Comparison of ENCODE assay signal across 1 cellular context in the genomic region with DNA sequence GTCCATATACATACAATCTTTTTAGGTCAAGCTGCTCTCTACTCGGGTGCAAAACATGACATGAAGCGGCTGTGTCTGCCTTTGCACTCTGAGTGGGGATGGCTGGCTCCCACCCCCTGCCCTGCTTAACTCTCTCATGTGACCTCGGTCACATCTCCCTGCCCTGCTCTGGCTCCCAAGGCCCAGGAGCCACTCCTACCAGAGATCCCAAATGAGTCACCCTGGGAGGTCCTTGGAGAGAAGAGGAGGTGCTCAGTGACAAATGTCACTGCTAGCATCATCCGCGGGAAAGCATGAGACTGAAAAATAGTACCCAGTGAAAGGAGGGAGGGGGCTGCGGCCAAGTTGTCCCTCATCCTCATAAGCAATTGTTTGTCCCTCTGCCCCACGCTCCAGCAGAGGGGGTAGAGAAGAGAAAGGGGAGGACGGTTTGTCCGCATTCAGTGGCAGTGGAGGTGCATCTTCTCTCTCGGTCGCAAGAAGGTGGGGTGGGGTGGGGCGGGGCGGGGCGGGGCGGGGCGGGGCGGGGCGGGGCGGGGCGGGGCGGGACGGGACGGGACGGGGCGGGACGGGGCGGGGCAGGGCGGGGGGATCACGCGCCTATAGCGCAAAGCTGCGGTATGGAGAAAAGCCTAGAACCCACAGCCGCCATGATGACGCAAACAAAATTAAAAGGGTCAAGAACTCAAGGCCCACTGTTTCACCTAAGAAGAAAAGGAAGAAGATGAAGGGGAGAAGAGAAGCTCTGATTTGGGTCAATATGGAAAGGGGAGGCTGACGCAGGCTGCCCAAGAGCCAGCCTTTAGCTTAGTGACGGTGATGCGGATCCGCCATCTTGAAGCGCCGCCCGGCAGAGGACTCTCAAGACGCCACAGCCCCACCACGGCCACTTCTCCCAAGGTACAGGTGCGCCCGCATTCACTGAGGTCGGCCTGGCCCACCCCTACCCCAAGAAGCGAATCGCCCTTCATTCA.
A peak's percentile ranks its signal among the peaks of the same experiment; 100 is the strongest.
TF ChIP-seq lines count a peak whose summit lies in the region.

No MANE protein-coding gene starts in this region.

TF ChIP-seq in K562, 482 proteins besides CTCF, POLR2A, EP300 and RAD21 (continued from another document and continues in another):
- TF ChIP-seq, protein P1, sequence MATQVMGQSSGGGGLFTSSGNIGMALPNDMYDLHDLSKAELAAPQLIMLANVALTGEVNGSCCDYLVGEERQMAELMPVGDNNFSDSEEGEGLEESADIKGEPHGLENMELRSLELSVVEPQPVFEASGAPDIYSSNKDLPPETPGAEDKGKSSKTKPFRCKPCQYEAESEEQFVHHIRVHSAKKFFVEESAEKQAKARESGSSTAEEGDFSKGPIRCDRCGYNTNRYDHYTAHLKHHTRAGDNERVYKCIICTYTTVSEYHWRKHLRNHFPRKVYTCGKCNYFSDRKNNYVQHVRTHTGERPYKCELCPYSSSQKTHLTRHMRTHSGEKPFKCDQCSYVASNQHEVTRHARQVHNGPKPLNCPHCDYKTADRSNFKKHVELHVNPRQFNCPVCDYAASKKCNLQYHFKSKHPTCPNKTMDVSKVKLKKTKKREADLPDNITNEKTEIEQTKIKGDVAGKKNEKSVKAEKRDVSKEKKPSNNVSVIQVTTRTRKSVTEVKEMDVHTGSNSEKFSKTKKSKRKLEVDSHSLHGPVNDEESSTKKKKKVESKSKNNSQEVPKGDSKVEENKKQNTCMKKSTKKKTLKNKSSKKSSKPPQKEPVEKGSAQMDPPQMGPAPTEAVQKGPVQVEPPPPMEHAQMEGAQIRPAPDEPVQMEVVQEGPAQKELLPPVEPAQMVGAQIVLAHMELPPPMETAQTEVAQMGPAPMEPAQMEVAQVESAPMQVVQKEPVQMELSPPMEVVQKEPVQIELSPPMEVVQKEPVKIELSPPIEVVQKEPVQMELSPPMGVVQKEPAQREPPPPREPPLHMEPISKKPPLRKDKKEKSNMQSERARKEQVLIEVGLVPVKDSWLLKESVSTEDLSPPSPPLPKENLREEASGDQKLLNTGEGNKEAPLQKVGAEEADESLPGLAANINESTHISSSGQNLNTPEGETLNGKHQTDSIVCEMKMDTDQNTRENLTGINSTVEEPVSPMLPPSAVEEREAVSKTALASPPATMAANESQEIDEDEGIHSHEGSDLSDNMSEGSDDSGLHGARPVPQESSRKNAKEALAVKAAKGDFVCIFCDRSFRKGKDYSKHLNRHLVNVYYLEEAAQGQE (CRISPR knock-in tag; IDR thresholded peaks at IDR 0.05; ENCODE audit: low read depth): 0 out of 2 replicates have a peak, but pooled peaks have one; percentile 64
- TF ChIP-seq ZNF589 (CRISPR knock-in tag; IDR thresholded peaks at IDR 0.05; ENCODE audit: low read depth): no peak
- 0 out of 2 replicates have a peak, but pooled peaks have one; percentile 51 for TF ChIP-seq ZNF561 (CRISPR knock-in tag; conservative IDR thresholded peaks at IDR 0.05)
- TF ChIP-seq, protein P2, sequence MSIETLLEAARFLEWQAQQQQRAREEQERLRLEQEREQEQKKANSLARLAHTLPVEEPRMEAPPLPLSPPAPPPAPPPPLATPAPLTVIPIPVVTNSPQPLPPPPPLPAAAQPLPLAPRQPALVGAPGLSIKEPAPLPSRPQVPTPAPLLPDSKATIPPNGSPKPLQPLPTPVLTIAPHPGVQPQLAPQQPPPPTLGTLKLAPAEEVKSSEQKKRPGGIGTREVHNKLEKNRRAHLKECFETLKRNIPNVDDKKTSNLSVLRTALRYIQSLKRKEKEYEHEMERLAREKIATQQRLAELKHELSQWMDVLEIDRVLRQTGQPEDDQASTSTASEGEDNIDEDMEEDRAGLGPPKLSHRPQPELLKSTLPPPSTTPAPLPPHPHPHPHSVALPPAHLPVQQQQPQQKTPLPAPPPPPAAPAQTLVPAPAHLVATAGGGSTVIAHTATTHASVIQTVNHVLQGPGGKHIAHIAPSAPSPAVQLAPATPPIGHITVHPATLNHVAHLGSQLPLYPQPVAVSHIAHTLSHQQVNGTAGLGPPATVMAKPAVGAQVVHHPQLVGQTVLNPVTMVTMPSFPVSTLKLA (conservative IDR thresholded peaks at IDR 0.05): peak in 1 of 2 experiments; percentile 59; a peak in 1 of 4 replicates
- no peak for TF ChIP-seq GATAD2A (IDR thresholded peaks at IDR 0.05)
- TF ChIP-seq XRCC4 (IDR thresholded peaks at IDR 0.05; ENCODE audit: extremely low read depth, insufficient read depth, insufficient read length): no peak
- no peak for TF ChIP-seq RBM22 (IDR thresholded peaks at IDR 0.05; ENCODE audit: low read depth, low read length, poor library complexity, severe bottlenecking)
- peak; percentile 59; the same call in 1 of the 2 replicates for TF ChIP-seq MAFG (tag; conservative IDR thresholded peaks at IDR 0.05)
- no peak for TF ChIP-seq FIP1L1 (IDR thresholded peaks at IDR 0.05; ENCODE audit: low read depth, low read length, poor library complexity, severe bottlenecking)
- TF ChIP-seq ZSCAN32 (CRISPR knock-in tag; IDR thresholded peaks at IDR 0.05): no peak
- TF ChIP-seq, protein P3, sequence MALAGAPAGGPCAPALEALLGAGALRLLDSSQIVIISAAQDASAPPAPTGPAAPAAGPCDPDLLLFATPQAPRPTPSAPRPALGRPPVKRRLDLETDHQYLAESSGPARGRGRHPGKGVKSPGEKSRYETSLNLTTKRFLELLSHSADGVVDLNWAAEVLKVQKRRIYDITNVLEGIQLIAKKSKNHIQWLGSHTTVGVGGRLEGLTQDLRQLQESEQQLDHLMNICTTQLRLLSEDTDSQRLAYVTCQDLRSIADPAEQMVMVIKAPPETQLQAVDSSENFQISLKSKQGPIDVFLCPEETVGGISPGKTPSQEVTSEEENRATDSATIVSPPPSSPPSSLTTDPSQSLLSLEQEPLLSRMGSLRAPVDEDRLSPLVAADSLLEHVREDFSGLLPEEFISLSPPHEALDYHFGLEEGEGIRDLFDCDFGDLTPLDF (CRISPR knock-in tag; IDR thresholded peaks at IDR 0.05): no peak; the same call in 1 of the 2 replicates
- peak; percentile 61; the same call in 1 of the 2 replicates for TF ChIP-seq ZNF134 (CRISPR knock-in tag; conservative IDR thresholded peaks at IDR 0.05)
- TF ChIP-seq, protein P4, sequence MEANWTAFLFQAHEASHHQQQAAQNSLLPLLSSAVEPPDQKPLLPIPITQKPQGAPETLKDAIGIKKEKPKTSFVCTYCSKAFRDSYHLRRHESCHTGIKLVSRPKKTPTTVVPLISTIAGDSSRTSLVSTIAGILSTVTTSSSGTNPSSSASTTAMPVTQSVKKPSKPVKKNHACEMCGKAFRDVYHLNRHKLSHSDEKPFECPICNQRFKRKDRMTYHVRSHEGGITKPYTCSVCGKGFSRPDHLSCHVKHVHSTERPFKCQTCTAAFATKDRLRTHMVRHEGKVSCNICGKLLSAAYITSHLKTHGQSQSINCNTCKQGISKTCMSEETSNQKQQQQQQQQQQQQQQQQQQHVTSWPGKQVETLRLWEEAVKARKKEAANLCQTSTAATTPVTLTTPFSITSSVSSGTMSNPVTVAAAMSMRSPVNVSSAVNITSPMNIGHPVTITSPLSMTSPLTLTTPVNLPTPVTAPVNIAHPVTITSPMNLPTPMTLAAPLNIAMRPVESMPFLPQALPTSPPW (CRISPR knock-in tag; IDR thresholded peaks at IDR 0.05): peak; percentile 90
- no peak for TF ChIP-seq PRPF4 (IDR thresholded peaks at IDR 0.05; ENCODE audit: insufficient read depth, low read depth, low read length, poor library complexity, severe bottlenecking)
- TF ChIP-seq, protein P5, sequence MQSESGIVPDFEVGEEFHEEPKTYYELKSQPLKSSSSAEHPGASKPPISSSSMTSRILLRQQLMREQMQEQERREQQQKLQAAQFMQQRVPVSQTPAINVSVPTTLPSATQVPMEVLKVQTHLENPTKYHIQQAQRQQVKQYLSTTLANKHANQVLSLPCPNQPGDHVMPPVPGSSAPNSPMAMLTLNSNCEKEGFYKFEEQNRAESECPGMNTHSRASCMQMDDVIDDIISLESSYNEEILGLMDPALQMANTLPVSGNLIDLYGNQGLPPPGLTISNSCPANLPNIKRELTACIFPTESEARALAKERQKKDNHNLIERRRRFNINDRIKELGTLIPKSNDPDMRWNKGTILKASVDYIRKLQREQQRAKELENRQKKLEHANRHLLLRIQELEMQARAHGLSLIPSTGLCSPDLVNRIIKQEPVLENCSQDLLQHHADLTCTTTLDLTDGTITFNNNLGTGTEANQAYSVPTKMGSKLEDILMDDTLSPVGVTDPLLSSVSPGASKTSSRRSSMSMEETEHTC (IDR thresholded peaks at IDR 0.05): peak; percentile 32; the same call in 1 of the 2 replicates
- TF ChIP-seq CHD1 (IDR thresholded peaks at IDR 0.05; ENCODE audit: low read length): peak; percentile 41
- TF ChIP-seq NR4A1 (CRISPR knock-in tag; IDR thresholded peaks at IDR 0.05): peak; percentile 91; the same call in 1 of the 2 replicates
- TF ChIP-seq NR4A1 (tag; IDR thresholded peaks at IDR 0.05): peak; percentile 93
- TF ChIP-seq, protein P6, sequence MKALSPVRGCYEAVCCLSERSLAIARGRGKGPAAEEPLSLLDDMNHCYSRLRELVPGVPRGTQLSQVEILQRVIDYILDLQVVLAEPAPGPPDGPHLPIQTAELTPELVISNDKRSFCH (CRISPR knock-in tag; IDR thresholded peaks at IDR 0.05): no peak
- TF ChIP-seq, protein P6 (tag; IDR thresholded peaks at IDR 0.05): peak; percentile 53; the same call in 1 of the 2 replicates
- TF ChIP-seq DNMT1 (IDR thresholded peaks at IDR 0.05): 0 out of 2 replicates have a peak, but pooled peaks have one; percentile 39
- TF ChIP-seq, protein P7, sequence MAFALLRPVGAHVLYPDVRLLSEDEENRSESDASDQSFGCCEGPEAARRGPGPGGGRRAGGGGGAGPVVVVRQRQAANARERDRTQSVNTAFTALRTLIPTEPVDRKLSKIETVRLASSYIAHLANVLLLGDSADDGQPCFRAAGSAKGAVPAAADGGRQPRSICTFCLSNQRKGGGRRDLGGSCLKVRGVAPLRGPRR (CRISPR knock-in tag; IDR thresholded peaks at IDR 0.05): peak; percentile 90
- peak; percentile 75 for TF ChIP-seq ZNF23 (CRISPR knock-in tag; IDR thresholded peaks at IDR 0.05)
- TF ChIP-seq ZNF507 (tag; conservative IDR thresholded peaks at IDR 0.05): no peak
- TF ChIP-seq BHLHE40 (IDR thresholded peaks at IDR 0.05; ENCODE audit: low read length): peak; percentile 44; the same call in 1 of the 2 replicates
- TF ChIP-seq, protein P8, sequence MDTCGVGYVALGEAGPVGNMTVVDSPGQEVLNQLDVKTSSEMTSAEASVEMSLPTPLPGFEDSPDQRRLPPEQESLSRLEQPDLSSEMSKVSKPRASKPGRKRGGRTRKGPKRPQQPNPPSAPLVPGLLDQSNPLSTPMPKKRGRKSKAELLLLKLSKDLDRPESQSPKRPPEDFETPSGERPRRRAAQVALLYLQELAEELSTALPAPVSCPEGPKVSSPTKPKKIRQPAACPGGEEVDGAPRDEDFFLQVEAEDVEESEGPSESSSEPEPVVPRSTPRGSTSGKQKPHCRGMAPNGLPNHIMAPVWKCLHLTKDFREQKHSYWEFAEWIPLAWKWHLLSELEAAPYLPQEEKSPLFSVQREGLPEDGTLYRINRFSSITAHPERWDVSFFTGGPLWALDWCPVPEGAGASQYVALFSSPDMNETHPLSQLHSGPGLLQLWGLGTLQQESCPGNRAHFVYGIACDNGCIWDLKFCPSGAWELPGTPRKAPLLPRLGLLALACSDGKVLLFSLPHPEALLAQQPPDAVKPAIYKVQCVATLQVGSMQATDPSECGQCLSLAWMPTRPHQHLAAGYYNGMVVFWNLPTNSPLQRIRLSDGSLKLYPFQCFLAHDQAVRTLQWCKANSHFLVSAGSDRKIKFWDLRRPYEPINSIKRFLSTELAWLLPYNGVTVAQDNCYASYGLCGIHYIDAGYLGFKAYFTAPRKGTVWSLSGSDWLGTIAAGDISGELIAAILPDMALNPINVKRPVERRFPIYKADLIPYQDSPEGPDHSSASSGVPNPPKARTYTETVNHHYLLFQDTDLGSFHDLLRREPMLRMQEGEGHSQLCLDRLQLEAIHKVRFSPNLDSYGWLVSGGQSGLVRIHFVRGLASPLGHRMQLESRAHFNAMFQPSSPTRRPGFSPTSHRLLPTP (IDR thresholded peaks at IDR 0.05; ENCODE audit: borderline replicate concordance, extremely low read depth, insufficient read length): no peak
- TF ChIP-seq MTA1 (IDR thresholded peaks at IDR 0.05; ENCODE audit: borderline replicate concordance): no peak
- no peak for TF ChIP-seq ETS2 (tag; IDR thresholded peaks at IDR 0.05; ENCODE audit: borderline replicate concordance, poor library complexity, severe bottlenecking)
- no peak for TF ChIP-seq HNRNPH1 (optimal IDR thresholded peaks at IDR 0.05; ENCODE audit: low read depth, low read length)
- peak; percentile 47; the same call in 1 of the 2 replicates for TF ChIP-seq E2F3 (CRISPR knock-in tag; IDR thresholded peaks at IDR 0.05)
- TF ChIP-seq, protein P9, sequence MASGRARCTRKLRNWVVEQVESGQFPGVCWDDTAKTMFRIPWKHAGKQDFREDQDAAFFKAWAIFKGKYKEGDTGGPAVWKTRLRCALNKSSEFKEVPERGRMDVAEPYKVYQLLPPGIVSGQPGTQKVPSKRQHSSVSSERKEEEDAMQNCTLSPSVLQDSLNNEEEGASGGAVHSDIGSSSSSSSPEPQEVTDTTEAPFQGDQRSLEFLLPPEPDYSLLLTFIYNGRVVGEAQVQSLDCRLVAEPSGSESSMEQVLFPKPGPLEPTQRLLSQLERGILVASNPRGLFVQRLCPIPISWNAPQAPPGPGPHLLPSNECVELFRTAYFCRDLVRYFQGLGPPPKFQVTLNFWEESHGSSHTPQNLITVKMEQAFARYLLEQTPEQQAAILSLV (tag; IDR thresholded peaks at IDR 0.05): 0 out of 2 replicates have a peak, but pooled peaks have one; percentile 47
- TF ChIP-seq MCM2 (IDR thresholded peaks at IDR 0.05; ENCODE audit: low read depth): no peak
- TF ChIP-seq CTBP1 (IDR thresholded peaks at IDR 0.05; ENCODE audit: borderline replicate concordance): peak; percentile 92; the same call in 1 of the 2 replicates
- TF ChIP-seq CBFB (CRISPR knock-in tag; IDR thresholded peaks at IDR 0.05): 0 out of 2 replicates have a peak, but pooled peaks have one; percentile 14
- no peak for TF ChIP-seq HNRNPLL (IDR thresholded peaks at IDR 0.05; ENCODE audit: low read depth, low read length, poor library complexity, severe bottlenecking)
- no peak for TF ChIP-seq PCBP2 (IDR thresholded peaks at IDR 0.05; ENCODE audit: low read depth, low read length, poor library complexity, severe bottlenecking)
- no peak for TF ChIP-seq HDAC2 (IDR thresholded peaks at IDR 0.05)
- TF ChIP-seq ASH1L (IDR thresholded peaks at IDR 0.05; ENCODE audit: borderline replicate concordance, low read depth, partially characterized antibody): no peak
- TF ChIP-seq NUFIP1 (IDR thresholded peaks at IDR 0.05; ENCODE audit: partially characterized antibody): no peak
- peak; percentile 17; the same call in 1 of the 2 replicates for TF ChIP-seq SMARCE1 (IDR thresholded peaks at IDR 0.05)
- TF ChIP-seq, protein P10, sequence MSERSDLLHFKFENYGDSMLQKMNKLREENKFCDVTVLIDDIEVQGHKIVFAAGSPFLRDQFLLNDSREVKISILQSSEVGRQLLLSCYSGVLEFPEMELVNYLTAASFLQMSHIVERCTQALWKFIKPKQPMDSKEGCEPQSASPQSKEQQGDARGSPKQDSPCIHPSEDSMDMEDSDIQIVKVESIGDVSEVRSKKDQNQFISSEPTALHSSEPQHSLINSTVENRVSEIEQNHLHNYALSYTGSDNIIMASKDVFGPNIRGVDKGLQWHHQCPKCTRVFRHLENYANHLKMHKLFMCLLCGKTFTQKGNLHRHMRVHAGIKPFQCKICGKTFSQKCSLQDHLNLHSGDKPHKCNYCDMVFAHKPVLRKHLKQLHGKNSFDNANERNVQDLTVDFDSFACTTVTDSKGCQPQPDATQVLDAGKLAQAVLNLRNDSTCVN (CRISPR knock-in tag; IDR thresholded peaks at IDR 0.05): peak; percentile 53; the same call in 1 of the 2 replicates
- 0 out of 2 replicates have a peak, but pooled peaks have one; percentile 48 for TF ChIP-seq ZNF695 (CRISPR knock-in tag; IDR thresholded peaks at IDR 0.05)
- TF ChIP-seq ZNF224 (CRISPR knock-in tag; IDR thresholded peaks at IDR 0.05): no peak
- TF ChIP-seq RFX7 (CRISPR knock-in tag; IDR thresholded peaks at IDR 0.05): no peak
